9 cellular contexts compared by ENCODE assay signal in the genomic region with DNA sequence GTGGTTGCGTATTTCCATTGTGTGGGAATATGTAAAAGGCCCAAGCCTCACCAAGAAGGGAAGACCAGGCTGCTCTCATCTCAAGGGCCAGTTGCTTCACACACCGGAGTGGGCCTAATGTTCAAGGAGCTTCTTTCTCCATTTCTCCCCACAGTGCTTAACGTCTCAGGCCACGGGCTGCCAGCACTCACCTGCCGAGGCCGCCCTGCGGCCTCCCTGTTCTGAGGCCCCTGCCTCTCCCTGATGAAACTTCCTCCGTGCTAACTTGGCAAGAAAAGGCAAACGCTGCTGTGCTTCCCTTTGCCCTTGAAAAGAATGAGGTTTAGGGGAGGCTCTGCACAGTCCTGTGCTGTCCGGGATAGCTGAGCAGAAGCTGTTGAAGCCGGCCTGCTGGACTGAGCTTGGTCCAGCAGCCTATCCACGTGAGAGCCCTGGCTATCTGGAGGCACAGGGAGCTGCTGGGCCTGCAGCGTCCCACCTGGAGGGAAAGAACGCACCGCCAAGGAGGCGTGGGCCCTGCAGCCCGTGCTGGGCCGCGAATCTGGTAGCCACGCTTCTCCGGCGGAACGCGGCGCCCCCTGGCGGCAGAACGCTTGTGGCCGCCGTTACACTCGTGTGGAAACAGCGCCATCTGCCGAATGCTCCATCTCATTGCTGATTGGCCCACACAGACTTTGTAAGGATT.
DNase-seq lines count a peak whose midpoint lies in the region; ATAC-seq and TF ChIP-seq lines count a peak whose summit lies in the region.
"Had no signal": no experiment of that assay in that cellular context is flagged by ENCODE, and none has a peak within 500 bp of the region (broad histone marks: within the 10 kb centered on the region; RNA-seq: fewer than 3 reads in every experiment).

No MANE protein-coding gene starts in this region.

- H3F3A ChIP-seq in neural progenitor cell (ENCODE audit: low read depth): no peaks in the 10 kb centered on the region

- H3K36me3 ChIP-seq in KMS-11 (ENCODE audit: insufficient read depth) (no peaks in the 10 kb centered on the region), Peyer's patch (no peaks in the 10 kb centered on the region), neural progenitor cell (no peaks in the 10 kb centered on the region)

- H3K27me3 Mint-ChIP-seq in CD4-positive, alpha-beta T cell: peaks cover 15% of the 10 kb centered on the region
- peaks cover 23% of the 10 kb centered on the region for H3K27me3 Mint-ChIP-seq in activated T-cell treated with anti-CD3 and anti-CD28 coated beads, Interleukin-2, amount 50 U/mL, for 4 hours (ENCODE audit: low read depth)
- H3K27me3 Mint-ChIP-seq in neural progenitor cell (ENCODE audit: insufficient read depth, low read depth): no peaks in the 10 kb centered on the region

- H2AFZ ChIP-seq in KMS-11 (ENCODE audit: low read depth): peak overlapping the region; percentile 89
- H2AFZ ChIP-seq in neural progenitor cell (replicated peaks): peak overlapping the region; percentile 95

- no peaks in the 10 kb centered on the region for H3K79me2 ChIP-seq in KMS-11 (ENCODE audit: insufficient read depth, low read depth)
- H3K79me2 ChIP-seq in neural progenitor cell (ENCODE audit: low read depth): no peaks in the 10 kb centered on the region

- no peaks in the 10 kb centered on the region for H3K36me3 Mint-ChIP-seq in CD4-positive, alpha-beta T cell (ENCODE audit: low read depth)
- H3K36me3 Mint-ChIP-seq in activated T-cell treated with anti-CD3 and anti-CD28 coated beads, Interleukin-2, amount 50 U/mL, for 4 hours (ENCODE audit: insufficient read depth): no peaks in the 10 kb centered on the region
- H3K36me3 Mint-ChIP-seq in neural progenitor cell: no peaks in the 10 kb centered on the region

- intact Hi-C loops in CD4-positive, alpha-beta T cell (cut with DNase I, micrococcal nuclease): loop anchor here (1.0 to 10.0 kb wide), 5 partner anchors 98 to 435 kb away; no protein-coding TSS in a partner anchor

- TF ChIP-seq CTCF in CD4-positive, alpha-beta T cell (IDR thresholded peaks at IDR 0.05): peak; percentile 100
- TF ChIP-seq CTCF in KMS-11 (conservative IDR thresholded peaks at IDR 0.05; ENCODE audit: low read depth, low read length) (peak; percentile 95), Peyer's patch (IDR thresholded peaks at IDR 0.05) (peak; percentile 95 to 100 (median 100)), fibroblast of mammary gland (conservative IDR thresholded peaks at IDR 0.05; ENCODE audit: control insufficient read depth, insufficient read depth, low read depth, low read length) (peak; percentile 99), neural progenitor cell (IDR thresholded peaks at IDR 0.05) (peak; percentile 100)

- H3K4me1 ChIP-seq in KMS-11 (ENCODE audit: low read depth, poor library complexity, severe bottlenecking) (peaks cover 7% of the 10 kb centered on the region), Peyer's patch (peaks cover 0 to 3% (median 0%) of the 10 kb centered on the region in 4 donors), neural progenitor cell (no peaks in the 10 kb centered on the region)

- peak; percentile 77 to 90 (median 84) for DNase-seq in CD4-positive, alpha-beta T cell
- peak; percentile 66 to 92 (median 92) for DNase-seq in Peyer's patch
- peak; percentile 86 for DNase-seq in activated T-cell treated with anti-CD3 and anti-CD28 coated beads, Interleukin-2, amount 50 U/mL, for 4 hours
- DNase-seq in fibroblast of mammary gland (ENCODE audit: low read depth): peak; percentile 77
- DNase-seq in neural progenitor cell (ENCODE audit: low spot score): peak; percentile 95
- DNase-seq in stimulated activated naive CD8-positive, alpha-beta T cell treated with anti-CD3 and anti-CD28 coated beads, Interleukin-15, Interleukin-2, amounts not matched to agents 100 U/mL and 50 U/mL, for 24 hours: peak; percentile 91

- H3K4me1 Mint-ChIP-seq in CD4-positive, alpha-beta T cell (ENCODE audit: low read depth): no peaks in the 10 kb centered on the region
- no peaks in the 10 kb centered on the region for H3K4me1 Mint-ChIP-seq in activated T-cell treated with anti-CD3 and anti-CD28 coated beads, Interleukin-2, amount 50 U/mL, for 4 hours (ENCODE audit: low read depth)
- no peaks in the 10 kb centered on the region for H3K4me1 Mint-ChIP-seq in neural progenitor cell

- no peak overlapping the region for H3K4me3 Mint-ChIP-seq in CD4-positive, alpha-beta T cell
- no peak overlapping the region for H3K4me3 Mint-ChIP-seq in activated T-cell treated with anti-CD3 and anti-CD28 coated beads, Interleukin-2, amount 50 U/mL, for 4 hours
- H3K4me3 Mint-ChIP-seq in neural progenitor cell: no peak overlapping the region
- H3K4me3 Mint-ChIP-seq: IgD-negative memory B cell had no signal

- peak in 1 of 2 donors; percentile 21 for TF ChIP-seq POLR2A in Peyer's patch (IDR thresholded peaks at IDR 0.05)

- peak; percentile 69 for ATAC-seq in CD4-positive, alpha-beta T cell (ENCODE audit: poor library complexity)
- ATAC-seq in GM19468 (IDR thresholded peaks at IDR 0.05; ENCODE audit: extremely low read depth, unreplicated experiment): peak; percentile 31
- ATAC-seq in activated T-cell treated with anti-CD3 and anti-CD28 coated beads, Interleukin-2, amount 50 U/mL, for 4 hours: peak; percentile 68 to 79
- peak; percentile 83 for ATAC-seq in stimulated activated naive CD8-positive, alpha-beta T cell treated with anti-CD3 and anti-CD28 coated beads, Interleukin-15, Interleukin-2, amounts not matched to agents 100 U/mL and 50 U/mL, for 24 hours

- no peak overlapping the region for H3K4me3 ChIP-seq in KMS-11 (IDR thresholded peaks at IDR 0.05; ENCODE audit: insufficient read depth, low read depth, low read length)
- H3K4me3 ChIP-seq in Peyer's patch: no peak overlapping the region
- H3K4me3 ChIP-seq in fibroblast of mammary gland (ENCODE audit: control insufficient read depth, low read depth, low read length): no peak overlapping the region
- no peak overlapping the region for H3K4me3 ChIP-seq in neural progenitor cell

- no peaks in the 10 kb centered on the region for H4K20me1 ChIP-seq in KMS-11 (ENCODE audit: insufficient read depth)
- H4K20me1 ChIP-seq in neural progenitor cell (ENCODE audit: low read depth): no peaks in the 10 kb centered on the region

- no peak overlapping the region for H3K27ac Mint-ChIP-seq in CD4-positive, alpha-beta T cell
- no peak overlapping the region for H3K27ac Mint-ChIP-seq in neural progenitor cell
- H3K27ac Mint-ChIP-seq: IgD-negative memory B cell had no signal

- CTCF ChIA-PET in CD4-positive, alpha-beta T cell (lab: Charles Lee): interaction anchor here (0.8 to 5.4 kb wide), 5 partner anchors 12 to 98 kb away, joined by 3 to 53 read pairs (median 3); no protein-coding TSS in a partner anchor

- no peak overlapping the region for H3K27ac ChIP-seq in CD4-positive, alpha-beta T cell (ENCODE audit: low read depth, low read length)
- no peak overlapping the region for H3K27ac ChIP-seq in KMS-11
- no peak overlapping the region for H3K27ac ChIP-seq in Peyer's patch
- H3K27ac ChIP-seq in neural progenitor cell: no peak overlapping the region

- POLR2A ChIA-PET in CD4-positive, alpha-beta T cell (lab: Charles Lee): interaction anchor here (3.9 kb wide), 1 partner anchor 98 kb away, joined by 16 read pairs; no protein-coding TSS in a partner anchor

- no peaks in the 10 kb centered on the region for H3K9me3 ChIP-seq in CD4-positive, alpha-beta T cell (ENCODE audit: control insufficient read depth, low read length)
- H3K9me3 ChIP-seq in Peyer's patch (no peaks in the 10 kb centered on the region), neural progenitor cell (ENCODE audit: low read depth) (no peaks in the 10 kb centered on the region)

- H3K9me3 Mint-ChIP-seq in CD4-positive, alpha-beta T cell: no peaks in the 10 kb centered on the region
- H3K9me3 Mint-ChIP-seq in activated T-cell treated with anti-CD3 and anti-CD28 coated beads, Interleukin-2, amount 50 U/mL, for 4 hours: peaks cover 4% of the 10 kb centered on the region
- peaks cover 9% of the 10 kb centered on the region for H3K9me3 Mint-ChIP-seq in neural progenitor cell

- H3K4me2 ChIP-seq in KMS-11: no peak overlapping the region
- no peak overlapping the region for H3K4me2 ChIP-seq in neural progenitor cell

- H3K9ac ChIP-seq in KMS-11 (no peak overlapping the region), neural progenitor cell (no peak overlapping the region)

- no peaks in the 10 kb centered on the region for H3K27me3 ChIP-seq in CD4-positive, alpha-beta T cell (ENCODE audit: control insufficient read depth, insufficient read depth, low read length)
- H3K27me3 ChIP-seq in KMS-11 (ENCODE audit: insufficient read depth, low read depth) (no peaks in the 10 kb centered on the region), Peyer's patch (no peaks in the 10 kb centered on the region), neural progenitor cell (peaks cover 12% of the 10 kb centered on the region)

Comparison
In these comparisons a context has a peak if more than half of its experiments do, and no peak if none do; other contexts are left out.
1. ATAC-seq: peak in every context shown above with its lines; median percentile 83 in stimulated activated naive CD8-positive, alpha-beta T cell treated with anti-CD3 and anti-CD28 coated beads, Interleukin-15, Interleukin-2, amounts not matched to agents 100 U/mL and 50 U/mL, for 24 hours; 74 in activated T-cell treated with anti-CD3 and anti-CD28 coated beads, Interleukin-2, amount 50 U/mL, for 4 hours; 69 in CD4-positive, alpha-beta T cell; 31 in GM19468.